ENCODE assay signal across 8 cellular contexts in the genomic region with DNA sequence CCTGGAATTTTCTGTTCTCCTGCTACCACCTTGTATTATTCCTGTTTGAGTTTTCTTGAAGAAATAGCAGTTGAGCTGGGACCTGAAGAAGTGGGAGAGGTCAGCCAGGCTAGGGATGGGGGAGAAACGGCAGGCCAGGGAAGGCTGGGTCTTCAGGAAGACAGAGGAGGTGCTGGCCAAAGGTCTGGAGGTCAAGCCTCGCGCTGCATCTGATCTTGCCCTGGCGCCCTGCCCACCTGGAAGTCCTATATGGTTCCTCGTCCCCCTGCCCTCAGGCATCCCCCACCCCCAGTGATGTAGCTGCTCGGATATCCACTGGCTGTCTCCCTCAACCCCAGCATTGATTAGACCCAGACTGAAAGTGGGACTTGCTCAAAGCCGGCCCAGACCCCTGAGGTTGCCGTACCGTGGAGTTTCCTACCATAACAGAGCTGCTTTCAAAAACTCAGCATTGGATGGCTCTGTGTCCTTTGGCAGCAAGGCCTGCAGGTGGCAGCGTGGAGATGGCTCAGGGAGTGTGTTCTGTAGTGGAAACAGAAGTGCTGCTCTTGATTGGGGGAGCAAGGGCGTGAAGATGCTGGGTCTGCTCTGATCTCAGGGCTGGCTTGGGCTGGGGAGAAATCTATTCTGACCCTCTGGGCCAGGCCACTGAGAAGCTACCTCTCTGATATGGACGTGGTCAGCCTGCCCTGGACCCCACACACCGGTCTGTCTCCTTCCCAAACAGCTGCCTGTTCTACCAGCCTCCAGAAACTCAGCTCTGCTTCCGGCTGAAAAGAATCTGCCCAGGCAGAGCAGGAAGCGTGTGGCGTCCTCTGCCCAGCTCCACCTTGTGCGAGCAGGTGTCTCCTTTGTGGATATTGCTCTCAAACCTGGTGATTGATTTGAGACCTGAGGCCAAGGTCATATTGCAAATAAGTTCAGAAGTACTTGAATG.
DNase-seq lines count a peak whose midpoint lies in the region; ATAC-seq and TF ChIP-seq lines count a peak whose summit lies in the region.

No MANE protein-coding gene starts in this region.

- ATAC-seq in GM18520 (IDR thresholded peaks at IDR 0.05; ENCODE audit: unreplicated experiment) (peak; percentile 61), HG03045 (IDR thresholded peaks at IDR 0.05; ENCODE audit: unreplicated experiment) (no peak)

- H3K27me3 Mint-ChIP-seq in activated T-helper 2 cell treated with anti-CD3 and anti-CD28 coated beads, Interferon-gamma antibody, Interleukin-2, Interleukin-4, amounts not matched to agents 10 μg/mL and 5 μg/mL and 100 μg/mL, durations not matched to agents 14 hours and 24 hours and 36 hours (ENCODE audit: low read depth): no peaks in the 10 kb centered on the region
- no peaks in the 10 kb centered on the region for H3K27me3 Mint-ChIP-seq in osteocyte (ENCODE audit: unreplicated experiment)

- intact Hi-C loops in activated T-helper 2 cell treated with anti-CD3 and anti-CD28 coated beads, Interferon-gamma antibody, Interleukin-2, Interleukin-4, amounts not matched to agents 10 μg/mL and 5 μg/mL and 100 μg/mL, durations not matched to agents 14 hours and 24 hours and 36 hours (cut with micrococcal nuclease): no loop called here

- peaks cover 13% of the 10 kb centered on the region for H3K4me1 Mint-ChIP-seq in activated T-helper 2 cell treated with anti-CD3 and anti-CD28 coated beads, Interferon-gamma antibody, Interleukin-2, Interleukin-4, amounts not matched to agents 10 μg/mL and 5 μg/mL and 100 μg/mL, durations not matched to agents 14 hours and 24 hours and 36 hours (ENCODE audit: low read depth)
- H3K4me1 Mint-ChIP-seq in osteocyte (ENCODE audit: unreplicated experiment): peaks cover 35% of the 10 kb centered on the region

- peak; percentile 71 for DNase-seq in AG08395 (ENCODE audit: low spot score)
- DNase-seq in HuH-7.5 (ENCODE audit: low spot score): peak; percentile 71
- peak; percentile 37 for DNase-seq in NOMO-1 treated with dmso at 0.1 percent for 144 hours (lab: John Stamatoyannopoulos, UW; ENCODE audit: unreplicated experiment)
- DNase-seq in activated T-helper 2 cell treated with anti-CD3 and anti-CD28 coated beads, Interferon-gamma antibody, Interleukin-2, Interleukin-4, amounts not matched to agents 10 μg/mL and 5 μg/mL and 100 μg/mL, durations not matched to agents 14 hours and 24 hours and 36 hours (ENCODE audit: low spot score): peak; percentile 23
- DNase-seq in foreskin melanocyte: peak; percentile 37
- no peak for DNase-seq in osteocyte (ENCODE audit: extremely low spot score, unreplicated experiment)

- H3K36me3 Mint-ChIP-seq in activated T-helper 2 cell treated with anti-CD3 and anti-CD28 coated beads, Interferon-gamma antibody, Interleukin-2, Interleukin-4, amounts not matched to agents 10 μg/mL and 5 μg/mL and 100 μg/mL, durations not matched to agents 14 hours and 24 hours and 36 hours (ENCODE audit: low read depth): peaks cover 34% of the 10 kb centered on the region
- H3K36me3 Mint-ChIP-seq in osteocyte (ENCODE audit: unreplicated experiment): peaks cover 5% of the 10 kb centered on the region

- peak; percentile 75 for TF ChIP-seq CTCF in osteocyte (IDR thresholded peaks at IDR 0.05)

- H3K9me3 Mint-ChIP-seq in activated T-helper 2 cell treated with anti-CD3 and anti-CD28 coated beads, Interferon-gamma antibody, Interleukin-2, Interleukin-4, amounts not matched to agents 10 μg/mL and 5 μg/mL and 100 μg/mL, durations not matched to agents 14 hours and 24 hours and 36 hours: no peaks in the 10 kb centered on the region
- H3K9me3 Mint-ChIP-seq in osteocyte (ENCODE audit: unreplicated experiment): no peaks in the 10 kb centered on the region

- H3K4me3 Mint-ChIP-seq in activated T-helper 2 cell treated with anti-CD3 and anti-CD28 coated beads, Interferon-gamma antibody, Interleukin-2, Interleukin-4, amounts not matched to agents 10 μg/mL and 5 μg/mL and 100 μg/mL, durations not matched to agents 14 hours and 24 hours and 36 hours (ENCODE audit: low read depth): no peak overlapping the region
- no peak overlapping the region for H3K4me3 Mint-ChIP-seq in osteocyte (ENCODE audit: unreplicated experiment)

- peak overlapping the region; percentile 12 for H3K27ac Mint-ChIP-seq in activated T-helper 2 cell treated with anti-CD3 and anti-CD28 coated beads, Interferon-gamma antibody, Interleukin-2, Interleukin-4, amounts not matched to agents 10 μg/mL and 5 μg/mL and 100 μg/mL, durations not matched to agents 14 hours and 24 hours and 36 hours
- H3K27ac Mint-ChIP-seq in osteocyte (ENCODE audit: unreplicated experiment): no peak overlapping the region
